10 cellular contexts compared by ENCODE assay signal in the genomic region with DNA sequence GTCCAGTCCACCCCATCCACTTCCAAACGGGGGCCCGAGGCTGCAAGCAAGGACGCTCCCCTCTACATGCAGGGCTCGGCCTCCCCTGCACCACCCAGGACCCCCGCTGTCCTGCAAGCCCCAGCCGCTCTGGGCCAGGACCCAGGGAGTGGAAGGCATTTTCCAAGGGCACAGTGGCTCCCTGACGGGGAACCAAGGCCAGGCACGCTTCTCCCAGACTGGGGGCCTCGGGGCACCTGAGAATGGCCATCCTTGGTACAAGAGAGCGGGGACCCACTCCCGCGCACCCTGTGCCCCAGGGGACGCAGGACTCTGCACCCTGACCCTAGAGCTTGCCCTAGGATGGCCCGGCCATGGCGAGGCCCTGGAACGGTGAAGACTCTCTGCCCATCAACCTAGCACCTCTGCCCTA. TPM values are rescaled to one million over a fixed set of nuclear protein-coding genes. Genes with fewer than 3 reads are reported as not detected.
DNase-seq lines count a peak whose midpoint lies in the region; ATAC-seq and TF ChIP-seq lines count a peak whose summit lies in the region.
"Had no signal": no experiment of that assay in that cellular context is flagged by ENCODE, and none has a peak within 500 bp of the region (broad histone marks: within the 10 kb centered on the region; RNA-seq: fewer than 3 reads in every experiment).

No MANE protein-coding gene starts in this region.

- CTCF ChIA-PET in naive thymus-derived CD4-positive, alpha-beta T cell (lab: Charles Lee): interaction anchor here (2.4 kb wide), 1 partner anchor 11 kb away, joined by 9 read pairs; no protein-coding TSS in a partner anchor

- TF ChIP-seq CTCF in breast epithelium (IDR thresholded peaks at IDR 0.05) (no peak), tibial artery (IDR thresholded peaks at IDR 0.05) (no peak)

- no peak for DNase-seq in activated naive CD4-positive, alpha-beta T cell treated with anti-CD3 and anti-CD28 coated beads, Interleukin-2, amount 50 U/mL, for 72 hours (ENCODE audit: low spot score in 2 of 2)
- DNase-seq in breast epithelium (ENCODE audit: low spot score in 2 of 2) (no peak), tibial artery (no peak), NCI-H526 treated with DMSO at 0.1 percent for 48 hours (lab: John Stamatoyannopoulos, UW) (no peak), NCI-H146 (lab: John Stamatoyannopoulos, UW) (no peak)
- no peak for DNase-seq in naive thymus-derived CD4-positive, alpha-beta T cell
- no peak for DNase-seq in effector CD4-positive, alpha-beta T cell
- DNase-seq: COR-L47 had no signal

- peak overlapping the region; percentile 72 for H3K4me3 Mint-ChIP-seq in activated naive CD4-positive, alpha-beta T cell treated with anti-CD3 and anti-CD28 coated beads, Interleukin-2, amount 50 U/mL, for 24 hours
- peak overlapping the region; percentile 61 to 87 (median 83) for H3K4me3 Mint-ChIP-seq in naive thymus-derived CD4-positive, alpha-beta T cell

- H3K36me3 ChIP-seq in breast epithelium: no peaks in the 10 kb centered on the region
- H3K36me3 ChIP-seq in naive thymus-derived CD4-positive, alpha-beta T cell (ENCODE audit: control insufficient read depth in 2 of 3, insufficient read depth in 3 of 3, low read length in 3 of 3): no peaks in the 10 kb centered on the region
- no peaks in the 10 kb centered on the region for H3K36me3 ChIP-seq in tibial artery

- H3K27ac Mint-ChIP-seq in activated naive CD4-positive, alpha-beta T cell treated with anti-CD3 and anti-CD28 coated beads, Interleukin-2, amount 50 U/mL, for 24 hours: no peak overlapping the region
- H3K27ac Mint-ChIP-seq in activated naive CD4-positive, alpha-beta T cell treated with anti-CD3 and anti-CD28 coated beads, Interleukin-2, amount 50 U/mL, for 72 hours: no peak overlapping the region
- peak overlapping the region in 7 of 9 donors; percentile 40 to 94 (median 85) for H3K27ac Mint-ChIP-seq in naive thymus-derived CD4-positive, alpha-beta T cell

- no peaks in the 10 kb centered on the region for H3K9me3 Mint-ChIP-seq in activated naive CD4-positive, alpha-beta T cell treated with anti-CD3 and anti-CD28 coated beads, Interleukin-2, amount 50 U/mL, for 24 hours
- no peaks in the 10 kb centered on the region for H3K9me3 Mint-ChIP-seq in activated naive CD4-positive, alpha-beta T cell treated with anti-CD3 and anti-CD28 coated beads, Interleukin-2, amount 50 U/mL, for 72 hours
- peaks cover 0 to 2% (median 0%) of the 10 kb centered on the region in 11 donors for H3K9me3 Mint-ChIP-seq in naive thymus-derived CD4-positive, alpha-beta T cell
- H3K9me3 Mint-ChIP-seq: neural crest cell had no signal

- H3K9me3 ChIP-seq in breast epithelium (no peaks in the 10 kb centered on the region), tibial artery (no peaks in the 10 kb centered on the region)
- H3K9me3 ChIP-seq in naive thymus-derived CD4-positive, alpha-beta T cell (ENCODE audit: control insufficient read depth in 2 of 3, low read length in 3 of 3): no peaks in the 10 kb centered on the region

- H3K4me3 ChIP-seq in breast epithelium (peak overlapping the region; percentile 57 to 75 (median 69)), tibial artery (peak overlapping the region; percentile 71)
- H3K4me3 ChIP-seq in naive thymus-derived CD4-positive, alpha-beta T cell (ENCODE audit: low read length): peak overlapping the region; percentile 10

- intact Hi-C loops in breast epithelium (cut with DNase I; ENCODE audit: low total_unique reads): no loop called here
- intact Hi-C loops in naive thymus-derived CD4-positive, alpha-beta T cell (cut with micrococcal nuclease): loop anchor here (5.0 to 10.0 kb wide), 5 partner anchors 467 to 1653 kb away; partner anchors contain the start of genes FBH1 (in 1 of the 2), IL15RA (in 1 of the 2), PITRM1 (in 1 of the 2) and TASOR2 (in 1 of the 2)
- intact Hi-C loops in tibial artery (cut with DNase I; ENCODE audit: low total_unique reads): no loop called here

- H3K4me1 ChIP-seq in breast epithelium (no peaks in the 10 kb centered on the region), tibial artery (peaks cover 0 to 25% (median 10%) of the 10 kb centered on the region in 4 donors)
- peaks cover 2 to 6% of the 10 kb centered on the region in 2 donors for H3K4me1 ChIP-seq in naive thymus-derived CD4-positive, alpha-beta T cell (ENCODE audit: control insufficient read depth in 2 of 2, insufficient read depth in 2 of 2, low read length in 2 of 2)

- H3K27ac ChIP-seq in breast epithelium: peak overlapping the region; percentile 91 to 92
- H3K27ac ChIP-seq in naive thymus-derived CD4-positive, alpha-beta T cell (ENCODE audit: low read depth, low read length): no peak overlapping the region
- peak overlapping the region; percentile 91 to 93 for H3K27ac ChIP-seq in tibial artery

- no peaks in the 10 kb centered on the region for H3K27me3 ChIP-seq in breast epithelium
- H3K27me3 ChIP-seq in naive thymus-derived CD4-positive, alpha-beta T cell (ENCODE audit: control insufficient read depth in 2 of 2, insufficient read depth in 2 of 2, low read length in 2 of 2): peaks cover 0 to 3% of the 10 kb centered on the region in 2 donors
- no peaks in the 10 kb centered on the region for H3K27me3 ChIP-seq in tibial artery

- TF ChIP-seq POLR2A in breast epithelium (IDR thresholded peaks at IDR 0.05): no peak

- H3K27me3 Mint-ChIP-seq in activated naive CD4-positive, alpha-beta T cell treated with anti-CD3 and anti-CD28 coated beads, Interleukin-2, amount 50 U/mL, for 24 hours: peaks cover 22% of the 10 kb centered on the region
- peaks cover 0 to 62% (median 31%) of the 10 kb centered on the region in 5 donors for H3K27me3 Mint-ChIP-seq in naive thymus-derived CD4-positive, alpha-beta T cell

- POLR2A ChIA-PET in naive thymus-derived CD4-positive, alpha-beta T cell (lab: Charles Lee): interaction anchor here (1.0 to 3.1 kb wide), 4 partner anchors 10 to 476 kb away, joined by 3 to 24 read pairs (median 4); no protein-coding TSS in a partner anchor

- H3K4me1 Mint-ChIP-seq in activated naive CD4-positive, alpha-beta T cell treated with anti-CD3 and anti-CD28 coated beads, Interleukin-2, amount 50 U/mL, for 24 hours: peaks cover 7% of the 10 kb centered on the region
- peaks cover 8 to 38% (median 27%) of the 10 kb centered on the region in 7 donors for H3K4me1 Mint-ChIP-seq in naive thymus-derived CD4-positive, alpha-beta T cell

- no peaks in the 10 kb centered on the region for H3K36me3 Mint-ChIP-seq in activated naive CD4-positive, alpha-beta T cell treated with anti-CD3 and anti-CD28 coated beads, Interleukin-2, amount 50 U/mL, for 24 hours
- peaks cover 0 to 2% of the 10 kb centered on the region in 2 donors for H3K36me3 Mint-ChIP-seq in activated naive CD4-positive, alpha-beta T cell treated with anti-CD3 and anti-CD28 coated beads, Interleukin-2, amount 50 U/mL, for 72 hours
- H3K36me3 Mint-ChIP-seq in naive thymus-derived CD4-positive, alpha-beta T cell: peaks cover 0 to 5% (median 0%) of the 10 kb centered on the region in 5 donors

- ATAC-seq in activated naive CD4-positive, alpha-beta T cell treated with anti-CD3 and anti-CD28 coated beads, Interleukin-2, amount 50 U/mL, for 72 hours: no peak
- no peak for ATAC-seq in naive thymus-derived CD4-positive, alpha-beta T cell

RNA-seq across cellular contexts. Expression of gene AKR1E2, which starts 0.5 kb away (rescaled TPM):
- total RNA-seq in activated naive CD4-positive, alpha-beta T cell treated with anti-CD3 and anti-CD28 coated beads, Interleukin-2, amount 50 U/mL, for 72 hours: 1 to 10 TPM; 3.1 to 7.5 TPM
- 10 to 100 TPM; 12.1 to 21.1 (median 15.5) TPM for total RNA-seq in breast epithelium
- total RNA-seq in naive thymus-derived CD4-positive, alpha-beta T cell: 10 to 100 TPM in 4 of 5 experiments, 1 to 10 TPM in 1; 8.6 to 26.0 (median 25.1) TPM
- 1 to 10 TPM; 3.6 to 4.9 TPM for polyA plus RNA-seq in naive thymus-derived CD4-positive, alpha-beta T cell

Comparison
In these comparisons a context has a peak if more than half of its experiments do, and no peak if none do; other contexts are left out.
1. H3K27ac Mint-ChIP-seq: peak in naive thymus-derived CD4-positive, alpha-beta T cell (7 of 9); none in activated naive CD4-positive, alpha-beta T cell treated with anti-CD3 and anti-CD28 coated beads, Interleukin-2, amount 50 U/mL, for 24 hours (single experiment) and activated naive CD4-positive, alpha-beta T cell treated with anti-CD3 and anti-CD28 coated beads, Interleukin-2, amount 50 U/mL, for 72 hours (0 of 2).
2. H3K4me3 ChIP-seq: peak in every context shown above with its lines; median percentile 71 in tibial artery; 69 in breast epithelium; 10 in naive thymus-derived CD4-positive, alpha-beta T cell.
3. intact Hi-C loops: an anchor here in naive thymus-derived CD4-positive, alpha-beta T cell (5.0 to 10.0 kb wide); none called in breast epithelium and tibial artery.